In the genomic region with DNA sequence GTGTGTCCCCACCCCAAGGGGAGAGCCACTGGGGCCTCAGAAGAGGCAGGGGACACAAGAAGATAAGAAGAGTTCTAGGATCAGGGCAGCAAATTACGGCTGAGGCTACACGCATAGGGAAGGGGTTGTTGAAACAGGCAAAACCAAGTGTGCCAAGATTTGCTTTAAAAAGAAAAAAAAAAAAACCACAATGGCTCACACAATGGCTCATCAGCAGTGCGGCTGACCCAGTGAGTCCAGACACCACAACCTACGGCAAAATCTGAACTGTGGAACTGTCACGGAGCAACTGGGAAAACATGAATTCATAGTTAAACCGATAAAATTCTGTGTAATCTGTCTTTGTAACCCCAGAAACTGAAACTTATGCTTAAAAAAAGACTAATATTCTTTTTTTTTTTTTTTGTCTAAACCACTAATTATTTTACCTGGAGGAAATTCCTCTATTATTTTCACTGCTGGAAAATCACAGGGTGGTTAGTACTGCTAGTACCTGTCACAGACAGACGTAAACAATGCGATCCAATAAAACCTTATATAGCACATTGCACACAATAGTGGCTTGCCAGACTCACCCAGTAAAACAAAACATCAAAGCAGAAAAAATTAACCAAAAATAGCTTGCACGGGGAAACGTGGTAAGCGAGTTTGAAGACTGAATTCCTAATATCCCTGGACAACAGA, we compare ENCODE assay signal across 22 cellular contexts.
A peak's percentile ranks its signal among the peaks of the same experiment; 100 is the strongest.
DNase-seq lines count a peak whose midpoint lies in the region; ATAC-seq and TF ChIP-seq lines count a peak whose summit lies in the region.
"Had no signal": no experiment of that assay in that cellular context is flagged by ENCODE, and none has a peak within 500 bp of the region (broad histone marks: within the 10 kb centered on the region; RNA-seq: fewer than 3 reads in every experiment).

No MANE protein-coding gene starts in this region.

- H3K27me3 ChIP-seq in left lung = peaks cover 0 to 10% of the 10 kb centered on the region in 2 donors
- H3K27me3 ChIP-seq in psoas muscle (ENCODE audit: insufficient read depth in 3 of 3, low read length in 2 of 3) = peaks cover 0 to 2% (median 0%) of the 10 kb centered on the region in 3 donors
- no peaks in the 10 kb centered on the region for H3K27me3 ChIP-seq in endodermal cell (ENCODE audit: control insufficient read depth, insufficient read depth, low read length, poor library complexity, severe bottlenecking)
- H3K27me3 ChIP-seq: upper lobe of left lung had no signal

- intact Hi-C loops in left lung (cut with DNase I) (no loop called here), psoas muscle (cut with DNase I) (no loop called here)

- H3K4me1 ChIP-seq in left lung (no peaks in the 10 kb centered on the region), psoas muscle (no peaks in the 10 kb centered on the region), endodermal cell (ENCODE audit: control insufficient read depth, insufficient read depth, low read length) (no peaks in the 10 kb centered on the region)
- H3K4me1 ChIP-seq: upper lobe of left lung had no signal

- H3K4me1 Mint-ChIP-seq in endodermal cell = peaks cover 13% of the 10 kb centered on the region
- H3K4me1 Mint-ChIP-seq: activated CD4-positive, alpha-beta T cell treated with anti-CD3 and anti-CD28 coated beads for 36 hours had no signal

- no peaks in the 10 kb centered on the region for H3K36me3 Mint-ChIP-seq in endodermal cell (ENCODE audit: low read depth)

- peak; percentile 34 for DNase-seq in AG08396 (ENCODE audit: low spot score)
- DNase-seq in LNCaP clone FGC (ENCODE audit: low read depth) = peak; percentile 26
- DNase-seq in astrocyte of the hippocampus (ENCODE audit: low read depth, low spot score) = peak; percentile 64
- DNase-seq in left lung = no peak
- no peak for DNase-seq in GM19238 (ENCODE audit: insufficient read length, low spot score)
- DNase-seq in psoas muscle = no peak
- DNase-seq in glomerular visceral epithelial cell (ENCODE audit: extremely low spot score) = no peak
- DNase-seq in endodermal cell = no peak
- DNase-seq: activated CD4-positive, alpha-beta T cell treated with anti-CD3 and anti-CD28 coated beads for 36 hours; activated effector memory CD4-positive, alpha-beta T cell treated with Interleukin-2 at 50 U/mL for 16 hours; CD4-positive, alpha-beta T cell; cerebellar nuclear complex; effector memory CD4-positive, alpha-beta T cell; H9; NCI-H1092 treated with DMSO at 0.1 percent for 48 hours; NCI-H2081 treated with DMSO at 0.1 percent for 48 hours; NCI-H524; nucleus accumbens; right cardiac atrium; upper lobe of left lung had no signal

- ATAC-seq in left lung = peak; percentile 44
- ATAC-seq in psoas muscle = no peak
- ATAC-seq: activated CD4-positive, alpha-beta T cell treated with anti-CD3 and anti-CD28 coated beads for 36 hours; right cardiac atrium had no signal

- no peaks in the 10 kb centered on the region for H3K9me3 ChIP-seq in left lung
- no peaks in the 10 kb centered on the region for H3K9me3 ChIP-seq in psoas muscle
- no peaks in the 10 kb centered on the region for H3K9me3 ChIP-seq in endodermal cell (ENCODE audit: control insufficient read depth, low read length)
- H3K9me3 ChIP-seq: upper lobe of left lung had no signal

- TF ChIP-seq CTCF in LNCaP clone FGC (IDR thresholded peaks at IDR 0.05; ENCODE audit: control insufficient read depth, extremely low read depth, insufficient read depth) (no peak), left lung (IDR thresholded peaks at IDR 0.05) (no peak), psoas muscle (IDR thresholded peaks at IDR 0.05) (no peak), endodermal cell (conservative IDR thresholded peaks at IDR 0.05) (no peak)

- WGBS in psoas muscle, 3 donors = 65 to 67% (median 66%) methylated on average over 11 of the region's 11 CpGs
- 90 to 94% methylated on average over 6 to 11 of the region's 11 CpGs for WGBS in endodermal cell (ENCODE audit: insufficient coverage in 1 of 2, insufficient read length in 1 of 2), 2 experiments

- H3K4me3 Mint-ChIP-seq in endodermal cell = no peak overlapping the region
- H3K4me3 Mint-ChIP-seq: activated CD4-positive, alpha-beta T cell treated with anti-CD3 and anti-CD28 coated beads for 36 hours; CD4-positive, alpha-beta T cell; H9; stimulated activated naive CD8-positive, alpha-beta T cell treated with anti-CD3 and anti-CD28 coated beads, Interleukin-15, Interleukin-2, amounts not matched to agents 100 ng/mL and 50 ng/mL, for 24 hours had no signal

- no peak overlapping the region for H3K27ac Mint-ChIP-seq in endodermal cell
- H3K27ac Mint-ChIP-seq: activated CD4-positive, alpha-beta T cell treated with anti-CD3 and anti-CD28 coated beads for 36 hours; CD4-positive, alpha-beta T cell; stimulated activated naive CD8-positive, alpha-beta T cell treated with anti-CD3 and anti-CD28 coated beads, Interleukin-15, Interleukin-2, amounts not matched to agents 100 ng/mL and 50 ng/mL, for 24 hours had no signal

- H3K4me3 ChIP-seq in LNCaP clone FGC (ENCODE audit: low read depth, low read length) = no peak overlapping the region
- no peak overlapping the region for H3K4me3 ChIP-seq in left lung
- no peak overlapping the region for H3K4me3 ChIP-seq in psoas muscle
- H3K4me3 ChIP-seq in endodermal cell (ENCODE audit: low read length) = no peak overlapping the region
- H3K4me3 ChIP-seq: SK-N-MC, upper lobe of left lung had no signal

- no peaks in the 10 kb centered on the region for H3K9me3 Mint-ChIP-seq in endodermal cell
- H3K9me3 Mint-ChIP-seq: CD4-positive, alpha-beta T cell; H9 had no signal

- no peak overlapping the region for H3K9ac ChIP-seq in endodermal cell (ENCODE audit: extremely low read depth, low read length, poor library complexity, severe bottlenecking)

- H3K27me3 Mint-ChIP-seq in endodermal cell (ENCODE audit: insufficient read depth) = no peaks in the 10 kb centered on the region

- H3K36me3 ChIP-seq in left lung (no peaks in the 10 kb centered on the region), psoas muscle (ENCODE audit: insufficient read depth in 1 of 2, low read depth in 1 of 2) (no peaks in the 10 kb centered on the region), endodermal cell (ENCODE audit: control insufficient read depth, insufficient read depth, low read length) (no peaks in the 10 kb centered on the region)
- H3K36me3 ChIP-seq: upper lobe of left lung had no signal

- H3K27ac ChIP-seq in left lung (no peak overlapping the region), psoas muscle (no peak overlapping the region), endodermal cell (ENCODE audit: low read depth, low read length) (no peak overlapping the region)
- H3K27ac ChIP-seq: SK-N-MC, upper lobe of left lung had no signal

Comparison
In these comparisons a context has a peak if more than half of its experiments do, and no peak if none do; other contexts are left out.
1. DNase-seq: peak in AG08396 (single experiment), LNCaP clone FGC (single experiment) and astrocyte of the hippocampus (single experiment); none in left lung (0 of 2), GM19238 (single experiment), psoas muscle (0 of 2), glomerular visceral epithelial cell (single experiment) and endodermal cell (single experiment).